Comparison of ENCODE assay signal across 24 cellular contexts in the genomic region with DNA sequence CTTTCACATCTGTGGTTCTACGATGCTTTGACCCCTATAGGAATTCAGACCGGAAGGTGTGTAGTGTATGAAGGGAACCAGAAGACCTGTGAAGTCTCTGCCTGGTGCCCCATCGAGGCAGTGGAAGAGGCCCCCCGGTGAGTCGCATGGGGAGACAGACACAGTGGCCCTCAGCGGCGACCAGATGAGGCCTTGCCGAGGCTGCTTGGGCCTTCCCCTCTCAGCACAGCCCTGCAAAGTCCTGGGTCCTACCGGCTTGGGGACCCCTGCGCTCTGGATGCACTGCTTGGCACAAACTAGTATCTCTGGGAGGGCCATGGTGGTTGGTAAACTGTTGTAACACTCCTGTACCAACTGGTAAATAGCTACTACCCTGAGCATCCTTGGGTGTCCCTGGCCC.
"Had no signal": no experiment of that assay in that cellular context is flagged by ENCODE, and none has a peak within 500 bp of the region (broad histone marks: within the 10 kb centered on the region; RNA-seq: fewer than 3 reads in every experiment).

No MANE protein-coding gene starts in this region.

- H3K4me1 ChIP-seq: stomach, suprapubic skin, thyroid gland, tibial artery, tibial nerve, transverse colon, upper lobe of left lung, upper lobe of right lung, uterus, vagina had no signal

- DNase-seq: stimulated activated CD4-positive, alpha-beta T cell treated with anti-CD3 and anti-CD28 coated beads, Interleukin-2, amount 100 ng/mL, for 48 hours; stimulated activated CD4-positive, alpha-beta T cell treated with anti-CD3 and anti-CD28 coated beads, Interleukin-4, amount 100 ng/mL, for 1 hour; stimulated activated CD4-positive, alpha-beta T cell treated with anti-CD3 and anti-CD28 coated beads, Interleukin-4, amount 100 ng/mL, for 24 hours; stimulated activated CD4-positive, alpha-beta T cell treated with anti-CD3 and anti-CD28 coated beads, Interleukin-4, amount 100 ng/mL, for 4 hours; stimulated activated CD8-positive, alpha-beta memory T cell treated with anti-CD3 and anti-CD28 coated beads, Interleukin-4, amount 100 ng/mL, for 48 hours; stimulated activated naive B cell treated with anti-CD40 and anti-IgM and Interleukin-4, amounts not matched to agents 10 μg/mL and 1 μg/mL and 100 μg/mL, for 72 hours; stimulated activated naive CD4-positive, alpha-beta T cell; stimulated activated naive CD4-positive, alpha-beta T cell treated with Interleukin-2 at 50 U/mL for 16 hours; stimulated activated naive CD8-positive, alpha-beta T cell treated with anti-CD3 and anti-CD28 coated beads, Interleukin-15, amount 100 ng/mL, for 72 hours; stimulated activated naive CD8-positive, alpha-beta T cell treated with anti-CD3 and anti-CD28 coated beads, Interleukin-15, Interleukin-2, amounts not matched to agents 100 U/mL and 50 U/mL, for 24 hours; stomach; substantia nigra; testis; thyroid gland; tibial artery; transverse colon; trophoblast cell; upper lobe of right lung; uterus had no signal

- H3K27me3 ChIP-seq: stomach, suprapubic skin, testis, thyroid gland, tibial artery, tibial nerve, transverse colon, upper lobe of left lung, upper lobe of right lung, uterus, vagina had no signal

- H3K9me3 ChIP-seq: suprapubic skin, testis, thyroid gland, transverse colon, upper lobe of right lung, uterus, vagina had no signal

- H3K27ac ChIP-seq: stomach, suprapubic skin, testis, thoracic aorta, thyroid gland, tibial artery, tibial nerve, transverse colon, upper lobe of left lung, upper lobe of right lung, uterus, vagina had no signal

- H3K36me3 ChIP-seq: thyroid gland, transverse colon, uterus had no signal

- H3K4me3 ChIP-seq: stomach, suprapubic skin, testis, thoracic aorta, thyroid gland, tibial artery, tibial nerve, transverse colon, upper lobe of left lung, upper lobe of right lung, uterus, vagina had no signal
